In the genomic region with DNA sequence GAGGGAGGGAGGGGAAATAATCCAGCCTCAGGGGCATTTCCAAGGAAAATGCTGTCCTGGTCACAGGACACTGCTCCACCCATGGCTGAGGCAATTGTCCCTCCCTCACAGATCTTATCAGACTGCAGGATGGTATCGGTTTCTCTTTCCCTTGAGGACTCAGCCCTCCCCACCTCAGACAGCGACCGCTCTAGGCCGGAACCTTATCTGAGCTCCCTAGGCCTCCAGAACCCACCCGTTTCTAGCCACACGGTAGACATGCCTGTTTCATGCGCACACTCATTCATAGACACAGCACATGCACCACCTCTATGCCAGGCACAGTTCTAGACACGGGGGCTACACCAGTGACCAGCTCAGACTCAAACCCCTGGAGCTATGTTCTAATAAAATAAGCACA, we compare ENCODE assay signal across 17 cellular contexts. TPM values are rescaled to one million over a fixed set of nuclear protein-coding genes. Genes with fewer than 3 reads are reported as not detected.
DNase-seq lines count a peak whose midpoint lies in the region; ATAC-seq and TF ChIP-seq lines count a peak whose summit lies in the region.
"Had no signal": no experiment of that assay in that cellular context is flagged by ENCODE, and none has a peak within 500 bp of the region (broad histone marks: within the 10 kb centered on the region; RNA-seq: fewer than 3 reads in every experiment).

No MANE protein-coding gene starts in this region.

- no peak overlapping the region for H3K4me3 Mint-ChIP-seq in activated CD8-positive, alpha-beta memory T cell treated with anti-CD3 and anti-CD28 coated beads, Interleukin-2, amount 10 ng/mL, durations not matched to agents 7 days and 5 days

- H3K27me3 Mint-ChIP-seq in activated CD8-positive, alpha-beta memory T cell treated with anti-CD3 and anti-CD28 coated beads, Interleukin-2, amount 10 ng/mL, durations not matched to agents 7 days and 5 days = no peaks in the 10 kb centered on the region

- peak overlapping the region; percentile 49 for H3K27ac Mint-ChIP-seq in activated CD8-positive, alpha-beta memory T cell treated with anti-CD3 and anti-CD28 coated beads, Interleukin-2, amount 10 ng/mL, durations not matched to agents 7 days and 5 days

- no peaks in the 10 kb centered on the region for H3K9me3 ChIP-seq in colonic mucosa
- H3K9me3 ChIP-seq: body of pancreas, SK-N-SH, tibial nerve had no signal

- CTCF ChIA-PET in activated CD8-positive, alpha-beta memory T cell treated with anti-CD3 and anti-CD28 coated beads, Interleukin-2, amount 10 ng/mL, durations not matched to agents 7 days and 5 days (lab: Charles Lee) = no interaction called here

- H3K9ac ChIP-seq in colonic mucosa (ENCODE audit: low read depth in 2 of 2, low read length in 2 of 2) = peak overlapping the region in 1 of 2 donors; percentile 68
- H3K9ac ChIP-seq: SK-N-SH had no signal

- H3K27me3 ChIP-seq in colonic mucosa = no peaks in the 10 kb centered on the region
- H3K27me3 ChIP-seq: body of pancreas, tibial nerve had no signal

- intact Hi-C loops in colonic mucosa (cut with DNase I) (no loop called here), cardiac septum (cut with DNase I) (no loop called here)

- no peaks in the 10 kb centered on the region for H3K36me3 Mint-ChIP-seq in activated CD8-positive, alpha-beta memory T cell treated with anti-CD3 and anti-CD28 coated beads, Interleukin-2, amount 10 ng/mL, durations not matched to agents 7 days and 5 days

- peaks cover 4% of the 10 kb centered on the region for H3K9me3 Mint-ChIP-seq in activated CD8-positive, alpha-beta memory T cell treated with anti-CD3 and anti-CD28 coated beads, Interleukin-2, amount 10 ng/mL, durations not matched to agents 7 days and 5 days (ENCODE audit: low read depth)

- H3K4me3 ChIP-seq in NB4 (ENCODE audit: low read depth, low read length) (no peak overlapping the region), colonic mucosa (no peak overlapping the region)
- H3K4me3 ChIP-seq: body of pancreas, tibial nerve had no signal

- H3K4me1 Mint-ChIP-seq in activated CD8-positive, alpha-beta memory T cell treated with anti-CD3 and anti-CD28 coated beads, Interleukin-2, amount 10 ng/mL, durations not matched to agents 7 days and 5 days = peaks cover 5% of the 10 kb centered on the region

- peak; percentile 92 for ATAC-seq in activated CD8-positive, alpha-beta memory T cell treated with anti-CD3 and anti-CD28 coated beads, Interleukin-2, amount 10 ng/mL, durations not matched to agents 7 days and 5 days
- no peak for ATAC-seq in HG02840 (IDR thresholded peaks at IDR 0.05; ENCODE audit: low FRiP score, unreplicated experiment)
- ATAC-seq: body of pancreas had no signal

- peak; percentile 70 for DNase-seq in activated CD8-positive, alpha-beta memory T cell treated with anti-CD3 and anti-CD28 coated beads, Interleukin-2, amount 10 ng/mL, durations not matched to agents 7 days and 5 days
- no peak for DNase-seq in activated CD8-positive, alpha-beta memory T cell treated with anti-CD3 and anti-CD28 coated beads, Interleukin-2, amount 50 U/mL, for 4 hours
- peak; percentile 26 for DNase-seq in NB4 (ENCODE audit: low read depth)
- peak; percentile 85 for DNase-seq in colonic mucosa
- peak; percentile 25 for DNase-seq in stimulated activated CD8-positive, alpha-beta memory T cell treated with anti-CD3 and anti-CD28 coated beads, Interleukin-4, amount 100 ng/mL, for 48 hours
- no peak for DNase-seq in effector CD4-positive, alpha-beta T cell
- no peak for DNase-seq in cardiac septum (ENCODE audit: low spot score)
- DNase-seq: body of pancreas, DMS153, foreskin fibroblast, KG1, mesenchymal stem cell, NCI-H2029, SK-N-SH, WERI-Rb-1 had no signal

- TF ChIP-seq CTCF in NB4 (IDR thresholded peaks at IDR 0.05; ENCODE audit: low read depth, low read length) = no peak
- TF ChIP-seq CTCF in colonic mucosa (IDR thresholded peaks at IDR 0.05) = no peak

- H3K4me1 ChIP-seq in colonic mucosa = peaks cover under 1% of the 10 kb centered on the region
- H3K4me1 ChIP-seq: body of pancreas, tibial nerve had no signal

- no peak for TF ChIP-seq POLR2A in NB4 (IDR thresholded peaks at IDR 0.05; ENCODE audit: extremely low read depth, insufficient read length)

- H3K36me3 ChIP-seq in colonic mucosa = no peaks in the 10 kb centered on the region
- H3K36me3 ChIP-seq: tibial nerve, WERI-Rb-1 had no signal

- H3K27ac ChIP-seq in colonic mucosa = peak overlapping the region; percentile 75
- H3K27ac ChIP-seq: body of pancreas, tibial nerve, WERI-Rb-1 had no signal

RNA-seq across cellular contexts. Expression of a gene that starts 10.1 kb away (rescaled TPM):
- total RNA-seq in activated CD8-positive, alpha-beta memory T cell treated with anti-CD3 and anti-CD28 coated beads, Interleukin-2, amount 10 ng/mL, durations not matched to agents 7 days and 5 days = not detected
- total RNA-seq in colonic mucosa = under 1 TPM in 1 of 2 donors, not detected in 1; 0.49 TPM
- total RNA-seq in cardiac septum = not detected
- total RNA-seq: body of pancreas, tibial nerve had no signal

RNA-seq across cellular contexts. Expression of a gene that starts 30.3 kb away (rescaled TPM):
- total RNA-seq in activated CD8-positive, alpha-beta memory T cell treated with anti-CD3 and anti-CD28 coated beads, Interleukin-2, amount 10 ng/mL, durations not matched to agents 7 days and 5 days = not detected
- total RNA-seq in colonic mucosa (100 to 1,000 TPM; 506 to 509 TPM), cardiac septum (85.4 TPM)

Comparison
In these comparisons a context has a peak if more than half of its experiments do, and no peak if none do; other contexts are left out.
1. DNase-seq: peak in activated CD8-positive, alpha-beta memory T cell treated with anti-CD3 and anti-CD28 coated beads, Interleukin-2, amount 10 ng/mL, durations not matched to agents 7 days and 5 days (single experiment), NB4 (single experiment), colonic mucosa (single experiment) and stimulated activated CD8-positive, alpha-beta memory T cell treated with anti-CD3 and anti-CD28 coated beads, Interleukin-4, amount 100 ng/mL, for 48 hours (single experiment); none in activated CD8-positive, alpha-beta memory T cell treated with anti-CD3 and anti-CD28 coated beads, Interleukin-2, amount 50 U/mL, for 4 hours (single experiment), effector CD4-positive, alpha-beta T cell (single experiment) and cardiac septum (single experiment).
2. RNA of a gene that starts 30.3 kb away (total RNA-seq): 506 to 509 TPM in colonic mucosa and 85.4 TPM in cardiac septum (single experiment); not detected in activated CD8-positive, alpha-beta memory T cell treated with anti-CD3 and anti-CD28 coated beads, Interleukin-2, amount 10 ng/mL, durations not matched to agents 7 days and 5 days; every median in the first group is over 10 times any median in the second.